Comparison of ENCODE assay signal across 29 cellular contexts in the genomic region with DNA sequence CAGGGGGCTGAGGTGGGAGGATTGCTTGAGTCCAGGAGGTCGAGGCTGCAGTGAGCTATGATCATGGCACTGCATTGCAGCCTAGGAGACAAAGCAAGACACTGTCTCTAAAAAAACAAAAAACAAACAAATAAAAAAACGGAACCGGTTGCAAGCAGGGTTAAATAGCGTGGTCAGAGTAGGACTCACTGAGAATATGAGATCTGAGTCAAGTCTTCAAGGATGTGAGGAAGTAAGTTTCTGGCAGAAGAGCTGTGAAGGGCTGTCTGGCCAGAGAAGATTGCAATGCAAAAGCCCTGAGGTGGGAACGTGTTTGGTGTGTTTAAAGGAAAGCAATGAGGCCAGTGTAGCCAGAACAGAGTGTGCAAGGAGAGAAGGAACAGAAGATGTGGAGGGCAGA. TPM values are rescaled to one million over a fixed set of nuclear protein-coding genes. Genes with fewer than 3 reads are reported as not detected.
"Had no signal": no experiment of that assay in that cellular context is flagged by ENCODE, and none has a peak within 500 bp of the region (broad histone marks: within the 10 kb centered on the region; RNA-seq: fewer than 3 reads in every experiment).

No MANE protein-coding gene starts in this region.

- H3K4me3 Mint-ChIP-seq: activated CD4-positive, alpha-beta T cell treated with anti-CD3 and anti-CD28 coated beads, Interleukin-2, amount 10 ng/mL, durations not matched to agents 24 days and 14 days; activated CD8-positive, alpha-beta memory T cell treated with anti-CD3 and anti-CD28 coated beads, Interleukin-2, amount 10 ng/mL, durations not matched to agents 7 days and 5 days; activated CD8-positive, alpha-beta T cell treated with anti-CD3 and anti-CD28 coated beads for 36 hours; activated naive CD8-positive, alpha-beta T cell treated with anti-CD3 and anti-CD28 coated beads, Interleukin-2, amount 50 U/mL, for 24 hours; nephron progenitor cell; stimulated activated effector memory CD8-positive, alpha-beta T cell treated with anti-CD3 and anti-CD28 coated beads, Interleukin-12 subunit alpha, Interleukin-12 subunit beta, amount 100 ng/mL, for 72 hours; T-helper 2 cell treated with Interferon-gamma antibody and Interleukin-4, amounts not matched to agents 5 μg/mL and 100 μg/mL, for 36 hours had no signal

- H3K4me3 ChIP-seq: body of pancreas, cardiac muscle cell, heart right ventricle, mucosa of descending colon, pancreas, skin epidermis, stomach, suprapubic skin, tibial nerve had no signal

- H3K27ac ChIP-seq: body of pancreas, cardiac muscle cell, heart right ventricle, pancreas, skin epidermis, stomach, suprapubic skin, tibial nerve had no signal

- H3K9me3 Mint-ChIP-seq: activated CD4-positive, alpha-beta T cell treated with anti-CD3 and anti-CD28 coated beads, Interleukin-2, amount 10 ng/mL, durations not matched to agents 24 days and 14 days; activated CD8-positive, alpha-beta T cell treated with anti-CD3 and anti-CD28 coated beads for 36 hours; activated naive CD8-positive, alpha-beta T cell treated with anti-CD3 and anti-CD28 coated beads, Interleukin-2, amount 50 U/mL, for 24 hours; nephron progenitor cell; stimulated activated effector memory CD8-positive, alpha-beta T cell treated with anti-CD3 and anti-CD28 coated beads, Interleukin-12 subunit alpha, Interleukin-12 subunit beta, amount 100 ng/mL, for 72 hours; T-helper 2 cell treated with Interferon-gamma antibody and Interleukin-4, amounts not matched to agents 5 μg/mL and 100 μg/mL, for 36 hours had no signal

- H3K36me3 Mint-ChIP-seq: activated CD8-positive, alpha-beta memory T cell treated with anti-CD3 and anti-CD28 coated beads, Interleukin-2, amount 10 ng/mL, durations not matched to agents 7 days and 5 days; stimulated activated effector memory CD8-positive, alpha-beta T cell treated with anti-CD3 and anti-CD28 coated beads, Interleukin-12 subunit alpha, Interleukin-12 subunit beta, amount 100 ng/mL, for 72 hours had no signal

- H3K9me3 ChIP-seq: body of pancreas, heart right ventricle, mucosa of descending colon, pancreas, stomach, suprapubic skin, tibial nerve had no signal

- H3K4me1 ChIP-seq: suprapubic skin, tibial nerve had no signal

- H3K27ac Mint-ChIP-seq: activated CD4-positive, alpha-beta T cell treated with anti-CD3 and anti-CD28 coated beads, Interleukin-2, amount 10 ng/mL, durations not matched to agents 24 days and 14 days; activated CD8-positive, alpha-beta memory T cell treated with anti-CD3 and anti-CD28 coated beads, Interleukin-2, amount 10 ng/mL, durations not matched to agents 7 days and 5 days; activated CD8-positive, alpha-beta T cell treated with anti-CD3 and anti-CD28 coated beads for 36 hours; activated naive CD8-positive, alpha-beta T cell treated with anti-CD3 and anti-CD28 coated beads, Interleukin-2, amount 50 U/mL, for 24 hours; nephron progenitor cell; stimulated activated effector memory CD8-positive, alpha-beta T cell treated with anti-CD3 and anti-CD28 coated beads, Interleukin-12 subunit alpha, Interleukin-12 subunit beta, amount 100 ng/mL, for 72 hours; T-helper 2 cell treated with Interferon-gamma antibody and Interleukin-4, amounts not matched to agents 5 μg/mL and 100 μg/mL, for 36 hours had no signal

- H3K36me3 ChIP-seq: cardiac muscle cell, heart right ventricle, pancreas, stomach, suprapubic skin, tibial nerve had no signal

- H3K4me1 Mint-ChIP-seq: activated CD4-positive, alpha-beta T cell treated with anti-CD3 and anti-CD28 coated beads, Interleukin-2, amount 10 ng/mL, durations not matched to agents 24 days and 14 days; activated CD8-positive, alpha-beta memory T cell treated with anti-CD3 and anti-CD28 coated beads, Interleukin-2, amount 10 ng/mL, durations not matched to agents 7 days and 5 days; activated naive CD8-positive, alpha-beta T cell treated with anti-CD3 and anti-CD28 coated beads, Interleukin-2, amount 50 U/mL, for 24 hours; nephron progenitor cell; stimulated activated effector memory CD8-positive, alpha-beta T cell treated with anti-CD3 and anti-CD28 coated beads, Interleukin-12 subunit alpha, Interleukin-12 subunit beta, amount 100 ng/mL, for 72 hours had no signal

- ATAC-seq: activated CD8-positive, alpha-beta memory T cell treated with anti-CD3 and anti-CD28 coated beads, Interleukin-2, amount 10 ng/mL, durations not matched to agents 7 days and 5 days; activated CD8-positive, alpha-beta T cell treated with anti-CD3 and anti-CD28 coated beads for 36 hours; activated naive CD8-positive, alpha-beta T cell treated with anti-CD3 and anti-CD28 coated beads, Interleukin-2, amount 50 U/mL, for 24 hours; body of pancreas; heart right ventricle; left cardiac atrium; mucosa of descending colon; pancreas; right cardiac atrium; stimulated activated effector memory CD8-positive, alpha-beta T cell treated with anti-CD3 and anti-CD28 coated beads, Interleukin-12 subunit alpha, Interleukin-12 subunit beta, amount 100 ng/mL, for 72 hours had no signal

- DNase-seq: activated CD4-positive, alpha-beta T cell treated with anti-CD3 and anti-CD28 coated beads, Interleukin-2, amount 10 ng/mL, durations not matched to agents 24 days and 14 days; activated CD8-positive, alpha-beta memory T cell treated with anti-CD3 and anti-CD28 coated beads, Interleukin-2, amount 10 ng/mL, durations not matched to agents 7 days and 5 days; activated CD8-positive, alpha-beta T cell treated with anti-CD3 and anti-CD28 coated beads for 36 hours; activated gamma-delta T cell; activated naive CD4-positive, alpha-beta T cell treated with anti-CD3 and anti-CD28 coated beads, Interleukin-2, amount 50 U/mL, for 16 hours; activated naive CD8-positive, alpha-beta T cell treated with anti-CD3 and anti-CD28 coated beads, Interleukin-2, amount 50 U/mL, for 24 hours; activated T-cell treated with anti-CD3 and anti-CD28 coated beads for 4 hours; body of pancreas; effector CD4-positive, alpha-beta T cell; heart right ventricle; islet precursor cell; left cardiac atrium; mucosa of descending colon; nephron progenitor cell; pancreas; right cardiac atrium; stimulated activated CD4-positive, alpha-beta T cell treated with anti-CD3 and anti-CD28 coated beads, Interleukin-2, amount 100 ng/mL, for 24 hours; stomach had no signal

RNA-seq across cellular contexts. Expression of gene G6PC1, which starts 6.2 kb away (rescaled TPM):
- total RNA-seq: activated CD4-positive, alpha-beta T cell treated with anti-CD3 and anti-CD28 coated beads, Interleukin-2, amount 10 ng/mL, durations not matched to agents 24 days and 14 days; activated CD8-positive, alpha-beta memory T cell treated with anti-CD3 and anti-CD28 coated beads, Interleukin-2, amount 10 ng/mL, durations not matched to agents 7 days and 5 days; activated CD8-positive, alpha-beta T cell treated with anti-CD3 and anti-CD28 coated beads for 36 hours; cardiac muscle cell; chondrocyte; epithelial cell of proximal tubule; fibroblast of villous mesenchyme; heart right ventricle; left cardiac atrium; pulmonary artery endothelial cell; right cardiac atrium; suprapubic skin; tibial nerve; urinary bladder had no signal

RNA-seq across cellular contexts. Expression of gene AOC3, which starts 55.8 kb away (rescaled TPM):
- total RNA-seq: epithelial cell of proximal tubule, pulmonary artery endothelial cell had no signal
